8 cellular contexts compared by ENCODE assay signal in genomic region chr13:23888658-23889597, GRCh38. TPM values are rescaled to one million over a fixed set of nuclear protein-coding genes. Genes with fewer than 3 reads are reported as not detected.
A peak's percentile ranks its signal among the peaks of the same experiment; 100 is the strongest.
DNase-seq lines count a peak whose midpoint lies in the region; ATAC-seq, FAIRE-seq and TF ChIP-seq lines count a peak whose summit lies in the region.

Gene MIPEP, minus strand, starts transcription at chr13:23889400. Its CDS starts 80 bp downstream, at chr13:23889320.

- H3K79me2 ChIP-seq in OCI-LY1 (ENCODE audit: insufficient read depth, low read length), result no peaks in the 10 kb centered on the region

- peak within 1 kb of the TSS; percentile 88; the same call in 1 of the 2 replicates for H2AFZ ChIP-seq in OCI-LY1 (ENCODE audit: low read length)

- peak; percentile 61 for DNase-seq in D721Med (ENCODE audit: insufficient read length, low spot score)
- DNase-seq in HUDEP-2 (lab: John Stamatoyannopoulos, UW; ENCODE audit: unreplicated experiment in 76 of 76), result peak in 74 of 76 experiments; percentile 39 to 93 (median 84)
- DNase-seq in activated CD8-positive, alpha-beta memory T cell treated with anti-CD3 and anti-CD28 coated beads, Interleukin-2, amount 50 U/mL, for 48 hours, result peak; percentile 97
- DNase-seq in endothelial cell (ENCODE audit: low spot score), result peak; percentile 96
- peak; percentile 97 for DNase-seq in midbrain (lab: John Stamatoyannopoulos, UW)
- peak; percentile 72 to 81 for DNase-seq in stimulated activated CD8-positive, alpha-beta memory T cell treated with anti-CD3 and anti-CD28 coated beads, Interleukin-2, amount 100 ng/mL, for 1 hour (ENCODE audit: low read depth in 2 of 2)

- H3K4me1 ChIP-seq in OCI-LY1 (ENCODE audit: insufficient read depth, low read length, severe bottlenecking), result peaks cover 20% of the 10 kb centered on the region

- H3K4me1 Mint-ChIP-seq in endothelial cell (ENCODE audit: unreplicated experiment), result peaks cover 10% of the 10 kb centered on the region

- no peaks in the 10 kb centered on the region for H3K9me3 ChIP-seq in OCI-LY1 (ENCODE audit: low read length)

- H3K4me3 ChIP-seq in OCI-LY1 (ENCODE audit: low read depth, low read length, poor library complexity, severe bottlenecking), result peak within 1 kb of the TSS; percentile 91

- no peaks in the 10 kb centered on the region for H3K27me3 ChIP-seq in OCI-LY1 (ENCODE audit: insufficient read depth, low read length)

- peak within 1 kb of the TSS; percentile 69 for H3K9ac ChIP-seq in OCI-LY1 (ENCODE audit: low read length)

- peak within 1 kb of the TSS; percentile 42 for H3K27ac Mint-ChIP-seq in endothelial cell (ENCODE audit: unreplicated experiment)

- no peaks in the 10 kb centered on the region for H3K36me3 Mint-ChIP-seq in endothelial cell (ENCODE audit: low read depth, unreplicated experiment)

- no peaks in the 10 kb centered on the region for H3F3A ChIP-seq in OCI-LY1 (ENCODE audit: insufficient read depth, low read length)

- no peak for FAIRE-seq in D721Med (lab: Jason Lieb, UNC)

- no peaks in the 10 kb centered on the region for H3K9me3 Mint-ChIP-seq in endothelial cell (ENCODE audit: unreplicated experiment)

- peak within 1 kb of the TSS; percentile 78 for H3K4me2 ChIP-seq in OCI-LY1 (ENCODE audit: low read length)

- no peaks in the 10 kb centered on the region for H3K9me2 ChIP-seq in OCI-LY1 (ENCODE audit: low read depth, low read length)

- peak; percentile 93 for ATAC-seq in GM21381 (IDR thresholded peaks at IDR 0.05; ENCODE audit: unreplicated experiment)

- no peak within 1 kb of the TSS for H3K27ac ChIP-seq in OCI-LY1 (ENCODE audit: low read depth, low read length, poor library complexity, severe bottlenecking)

- H4K20me1 ChIP-seq in OCI-LY1 (ENCODE audit: insufficient read depth, low read length), result no peaks in the 10 kb centered on the region

- TF ChIP-seq CTCF in D721Med (IDR thresholded peaks at IDR 0.05; ENCODE audit: insufficient read depth, missing control alignments) (peak; percentile 88), OCI-LY1 (IDR thresholded peaks at IDR 0.05; ENCODE audit: low read length) (peak; percentile 83), endothelial cell (IDR thresholded peaks at IDR 0.05; ENCODE audit: unreplicated experiment) (peak; percentile 67)

- peaks cover 8% of the 10 kb centered on the region; the same call in 1 of the 2 replicates for H3K36me3 ChIP-seq in OCI-LY1 (ENCODE audit: insufficient read depth, low read length)

- peaks cover 4% of the 10 kb centered on the region for H3K27me3 Mint-ChIP-seq in endothelial cell (ENCODE audit: unreplicated experiment)

- peak within 1 kb of the TSS; percentile 80 for H3K4me3 Mint-ChIP-seq in endothelial cell (ENCODE audit: unreplicated experiment)

RNA-seq across cellular contexts. Expression of gene MIPEP, which starts in this region (rescaled TPM):
- 8.8 TPM for total RNA-seq in endothelial cell (ENCODE audit: unreplicated experiment)
